ENCODE assay signal across 8 cellular contexts in genomic region chr19:3285647-3286176, GRCh38.
DNase-seq lines count a peak whose midpoint lies in the region; ATAC-seq, FAIRE-seq and TF ChIP-seq lines count a peak whose summit lies in the region.

No MANE protein-coding gene starts in this region.

- TF ChIP-seq CTCF in breast epithelium (IDR thresholded peaks at IDR 0.05) (no peak), MCF 10A (IDR thresholded peaks at IDR 0.05; ENCODE audit: unreplicated experiment) (no peak), HepG2 (CRISPR knock-in tag; IDR thresholded peaks at IDR 0.05) (0 out of 2 replicates have a peak, but pooled peaks have one; percentile 3), upper lobe of left lung (IDR thresholded peaks at IDR 0.05) (no peak)

- ATAC-seq in HepG2 (peak; percentile 50), upper lobe of left lung (ENCODE audit: low FRiP score in 2 of 2) (peak in 1 of 2 donors; percentile 40), HG03097 (IDR thresholded peaks at IDR 0.05; ENCODE audit: low FRiP score, unreplicated experiment) (no peak), GM18868 (IDR thresholded peaks at IDR 0.05; ENCODE audit: unreplicated experiment) (no peak)

- no peak for FAIRE-seq in HepG2 (lab: Jason Lieb, UNC)

- peaks cover 0 to 7% of the 10 kb centered on the region in 2 donors for H3K27me3 ChIP-seq in breast epithelium
- peaks cover 8 to 19% of the 10 kb centered on the region in 2 experiments; a peak in 3 of 5 replicates for H3K27me3 ChIP-seq in HepG2 (ENCODE audit: control insufficient read depth in 1 of 2, insufficient read depth in 2 of 2, low read length in 2 of 2)
- peaks cover 0 to 17% (median 0%) of the 10 kb centered on the region in 4 donors for H3K27me3 ChIP-seq in upper lobe of left lung

- H3K4me1 Mint-ChIP-seq in MCF 10A (ENCODE audit: insufficient read depth, unreplicated experiment) = no peaks in the 10 kb centered on the region

- in situ Hi-C loops in HepG2 (cut with HindIII; ENCODE audit: extremely low pct_ligation_motif_present, low pct_unique_long_range_greater_than_20kb) = no loop called here

- peak overlapping the region; percentile 80 to 83 for H3K27ac ChIP-seq in breast epithelium
- peak overlapping the region; percentile 38 for H3K27ac ChIP-seq in HepG2 (ENCODE audit: extremely low read length, insufficient read depth, low read length)
- no peak overlapping the region for H3K27ac ChIP-seq in upper lobe of left lung

- no peaks in the 10 kb centered on the region for H3K36me3 Mint-ChIP-seq in MCF 10A (ENCODE audit: insufficient read depth, unreplicated experiment)

- H2AFZ ChIP-seq in HepG2 (ENCODE audit: low read length) = no peak overlapping the region

- peak overlapping the region; percentile 83 for H3K4me2 ChIP-seq in HepG2 (ENCODE audit: low read depth, low read length)

- H3K79me2 ChIP-seq in HepG2 (ENCODE audit: insufficient read depth, low read length) = no peaks in the 10 kb centered on the region

- no peaks in the 10 kb centered on the region for H3K9me3 Mint-ChIP-seq in MCF 10A (ENCODE audit: unreplicated experiment)

- peak overlapping the region; percentile 70 for H3K9ac ChIP-seq in HepG2 (ENCODE audit: insufficient read depth, low read depth, low read length)

- no peaks in the 10 kb centered on the region for H3K4me1 ChIP-seq in breast epithelium
- H3K4me1 ChIP-seq in HepG2 (ENCODE audit: insufficient read depth, low read length) = peaks cover 32% of the 10 kb centered on the region
- peaks cover 10 to 21% (median 14%) of the 10 kb centered on the region in 4 donors for H3K4me1 ChIP-seq in upper lobe of left lung

- POLR2A ChIA-PET in MCF 10A (lab: Yijun Ruan, JAX) (no interaction called here), HepG2 (lab: Yijun Ruan, JAX) (interaction anchor here (1.5 to 2.1 kb wide), 2 partner anchors 10 to 194 kb away, joined by 8 to 55 read pairs; partner anchors contain the start of gene SMIM24)

- H3K36me3 ChIP-seq in breast epithelium = no peaks in the 10 kb centered on the region
- H3K36me3 ChIP-seq in HepG2 (replicated peaks in 1 of 2; ENCODE audit: control insufficient read depth in 1 of 2, insufficient read depth in 2 of 2, low read length in 2 of 2) = no peaks in the 10 kb centered on the region
- H3K36me3 ChIP-seq in upper lobe of left lung = no peaks in the 10 kb centered on the region

- 0 out of 2 replicates have a peak, but pooled peaks have one; percentile 13 for TF ChIP-seq RAD21 in HepG2 (CRISPR knock-in tag; IDR thresholded peaks at IDR 0.05)

- no peak for TF ChIP-seq POLR2A in breast epithelium (IDR thresholded peaks at IDR 0.05)
- TF ChIP-seq POLR2A in HepG2 (IDR thresholded peaks at IDR 0.05; ENCODE audit: insufficient read depth in 1 of 2, low read depth in 2 of 2, low read length in 2 of 2) = peak in 1 of 2 experiments; percentile 46; a peak in 1 of 4 replicates
- no peak for TF ChIP-seq POLR2A in upper lobe of left lung (IDR thresholded peaks at IDR 0.05)

- no peak overlapping the region for H3K4me3 Mint-ChIP-seq in MCF 10A (ENCODE audit: unreplicated experiment)

- no peak for DNase-seq in breast epithelium (ENCODE audit: low spot score in 2 of 2)
- no peak for DNase-seq in MCF 10A (ENCODE audit: unreplicated experiment)
- peak; percentile 28 for DNase-seq in activated naive CD8-positive, alpha-beta T cell treated with anti-CD3 and anti-CD28 coated beads, Interleukin-2, amount 50 U/mL, for 16 hours (ENCODE audit: low read depth, low spot score)
- peak; percentile 59 for DNase-seq in HepG2 (ENCODE audit: low spot score)
- DNase-seq in upper lobe of left lung = peak in 1 of 2 donors; percentile 89
- DNase-seq in NK-92 treated with Interleukin-12 subunit alpha and Interleukin-12 subunit beta, amount 100 ng/mL, for 24 hours (lab: John Stamatoyannopoulos, UW) = no peak

- H3K4me3 ChIP-seq in breast epithelium (peak overlapping the region in 2 of 3 donors; percentile 46 to 55), HepG2 (replicated peaks in 1 of 3; ENCODE audit: insufficient read depth in 1 of 3, low read depth in 2 of 3, low read length in 3 of 3) (peak overlapping the region; percentile 42 to 66 (median 66)), upper lobe of left lung (peak overlapping the region in 3 of 4 donors; percentile 8 to 29 (median 13))

- no peaks in the 10 kb centered on the region for H4K20me1 ChIP-seq in HepG2 (ENCODE audit: insufficient read depth, low read length)

- intact Hi-C loops in breast epithelium (cut with DNase I; ENCODE audit: low total_unique reads) = no loop called here
- intact Hi-C loops in MCF 10A (cut with micrococcal nuclease) = no loop called here
- intact Hi-C loops in HepG2 (cut with micrococcal nuclease; ENCODE audit: unreplicated experiment) = no loop called here

- peaks cover 14% of the 10 kb centered on the region for H3K27me3 Mint-ChIP-seq in MCF 10A (ENCODE audit: insufficient read depth, unreplicated experiment)

- no peaks in the 10 kb centered on the region for H3K9me3 ChIP-seq in breast epithelium
- no peaks in the 10 kb centered on the region for H3K9me3 ChIP-seq in HepG2 (ENCODE audit: low read length)
- H3K9me3 ChIP-seq in upper lobe of left lung = no peaks in the 10 kb centered on the region

- no peak overlapping the region for H3K27ac Mint-ChIP-seq in MCF 10A (ENCODE audit: low read depth, unreplicated experiment)

- CTCF ChIA-PET in MCF 10A (lab: Yijun Ruan, JAX) (interaction anchor here (0.6 kb wide), 1 partner anchor 33 kb away, joined by 3 read pairs; no protein-coding TSS in a partner anchor), HepG2 (lab: Yijun Ruan, JAX; ENCODE audit: low intra/inter-chr PET ratio, low total read pairs) (interaction anchor here (0.7 kb wide), 1 partner anchor 11 kb away, joined by 3 read pairs; no protein-coding TSS in a partner anchor)

- BruUV-seq in MCF 10A (replicated peaks; lab: Mats Ljungman, UMichigan) = no TSS peak
- no TSS peak for BruUV-seq in HepG2 (replicated peaks; lab: Mats Ljungman, UMichigan)

- no peak for TF ChIP-seq EP300 in HepG2 (IDR thresholded peaks at IDR 0.05; ENCODE audit: low read depth in 2 of 2, low read length in 2 of 2)
- no peak for TF ChIP-seq EP300 in HepG2 (CRISPR knock-in tag; IDR thresholded peaks at IDR 0.05; ENCODE audit: borderline replicate concordance)
- no peak for TF ChIP-seq EP300 in upper lobe of left lung (IDR thresholded peaks at IDR 0.05)

- 23% methylated on average over 38 of the region's 40 CpGs for WGBS in HepG2 (ENCODE audit: low lambda C conversion rate)
- WGBS in upper lobe of left lung, 2 donors = 5 to 10% methylated on average over 2 to 10 of the region's 40 CpGs

TF ChIP-seq in HepG2, 621 proteins besides CTCF, POLR2A, EP300 and RAD21 (continues in another document):
- TF ChIP-seq ZBTB1 (CRISPR knock-in tag; IDR thresholded peaks at IDR 0.05; ENCODE audit: borderline replicate concordance) (no peak), STAG1 (CRISPR knock-in tag; IDR thresholded peaks at IDR 0.05) (no peak), FOXJ3 (CRISPR knock-in tag; IDR thresholded peaks at IDR 0.05; ENCODE audit: borderline replicate concordance) (no peak), SAP130 (CRISPR knock-in tag; IDR thresholded peaks at IDR 0.05; ENCODE audit: low read depth) (peak; percentile 79), HDAC2 (CRISPR knock-in tag; IDR thresholded peaks at IDR 0.05) (0 out of 2 replicates have a peak, but pooled peaks have one; percentile 39), NCOA2 (CRISPR knock-in tag; IDR thresholded peaks at IDR 0.05) (no peak), FOXO4 (CRISPR knock-in tag; conservative IDR thresholded peaks at IDR 0.05) (no peak), FOXO1 (CRISPR knock-in tag; IDR thresholded peaks at IDR 0.05) (0 out of 2 replicates have a peak, but pooled peaks have one; percentile 22), ZNF205 (CRISPR knock-in tag; IDR thresholded peaks at IDR 0.05) (no peak), ZNF274 (CRISPR knock-in tag; IDR thresholded peaks at IDR 0.05) (peak; percentile 67; the same call in 1 of the 2 replicates), HNF4A (CRISPR knock-in tag; IDR thresholded peaks at IDR 0.05) (no peak), SP1 (IDR thresholded peaks at IDR 0.05) (0 out of 2 replicates have a peak, but pooled peaks have one; percentile 54), SP1 (CRISPR knock-in tag; IDR thresholded peaks at IDR 0.05) (no peak; the same call in 1 of the 2 replicates), HOXA9 (CRISPR knock-in tag; IDR thresholded peaks at IDR 0.05; ENCODE audit: borderline replicate concordance) (no peak), ZNF768 (CRISPR knock-in tag; IDR thresholded peaks at IDR 0.05) (peak; percentile 53; the same call in 1 of the 2 replicates)

Comparison
In these comparisons a context has a peak if more than half of its experiments do, and no peak if none do; other contexts are left out.
1. DNase-seq: peak in activated naive CD8-positive, alpha-beta T cell treated with anti-CD3 and anti-CD28 coated beads, Interleukin-2, amount 50 U/mL, for 16 hours (single experiment) and HepG2 (single experiment); none in breast epithelium (0 of 2), MCF 10A (single experiment) and NK-92 treated with Interleukin-12 subunit alpha and Interleukin-12 subunit beta, amount 100 ng/mL, for 24 hours (single experiment).
2. H3K27ac ChIP-seq: peak in breast epithelium (2 of 2) and HepG2 (single experiment); none in upper lobe of left lung (0 of 4).
3. H3K4me3 ChIP-seq: peak in every context shown above with its lines; median percentile 66 in HepG2; 50 in breast epithelium; 13 in upper lobe of left lung.